Comparison of ENCODE assay signal across 9 cellular contexts in genomic region chr5:4440536-4440935, GRCh38.
"Had no signal": no experiment of that assay in that cellular context is flagged by ENCODE, and none has a peak within 500 bp of the region (broad histone marks: within the 10 kb centered on the region; RNA-seq: fewer than 3 reads in every experiment).

No MANE protein-coding gene starts in this region.

- H3K9ac ChIP-seq: KMS-11 had no signal

- H2AFZ ChIP-seq: GM23338 had no signal

- H3K4me2 ChIP-seq: GM23338, KMS-11 had no signal

- ATAC-seq: GM23338 had no signal

- DNase-seq: H9, HCEC 1CT, Karpas-422, KBM-7 had no signal

- FAIRE-seq: H1, H54, HTR-8/SVneo had no signal

- H3K27ac ChIP-seq: KMS-11 had no signal

- H3K4me3 ChIP-seq: GM23338 had no signal
